20 cellular contexts compared by ENCODE assay signal in the genomic region with DNA sequence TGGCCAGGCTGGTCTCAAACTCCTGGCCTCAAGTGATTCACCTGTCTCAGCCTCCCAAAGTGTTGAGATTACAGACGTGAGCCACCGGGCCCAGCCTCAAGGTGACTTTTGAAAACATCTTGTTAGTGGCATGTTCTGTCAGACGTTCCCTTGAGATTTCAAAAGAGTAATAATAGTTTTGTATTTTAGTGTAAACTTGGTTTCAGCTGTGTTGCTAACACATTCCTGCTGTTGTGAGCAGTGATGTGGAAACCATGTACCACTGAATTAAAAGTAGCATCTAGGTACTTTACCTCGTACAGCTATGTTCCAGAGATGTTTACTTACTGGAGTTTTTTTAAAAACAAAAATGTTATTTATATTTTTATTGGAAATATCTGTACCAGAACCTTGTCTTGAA.
"Had no signal": no experiment of that assay in that cellular context is flagged by ENCODE, and none has a peak within 500 bp of the region (broad histone marks: within the 10 kb centered on the region; RNA-seq: fewer than 3 reads in every experiment).

No MANE protein-coding gene starts in this region.

- H3K27ac Mint-ChIP-seq: activated naive CD8-positive, alpha-beta T cell; brain; dendritic cell treated with granulocyte-macrophage colony-stimulating factor and Interleukin-4, amounts not matched to agents 40 ng/mL and 50 ng/mL, for 4 days; endodermal cell; nephron progenitor cell; stimulated activated memory B cell treated with anti-CD40 and anti-IgM and Interleukin-4, amounts not matched to agents 10 μg/mL and 1 μg/mL and 100 μg/mL, for 72 hours had no signal

- H3K9me3 Mint-ChIP-seq: activated T-cell treated with anti-CD3 and anti-CD28 coated beads, Interleukin-2, amount 50 U/mL, for 4 hours; brain; central memory CD8-positive, alpha-beta T cell; dendritic cell treated with granulocyte-macrophage colony-stimulating factor and Interleukin-4, amounts not matched to agents 40 ng/mL and 50 ng/mL, for 4 days; endodermal cell; nephron progenitor cell; stimulated activated memory B cell treated with anti-CD40 and anti-IgM and Interleukin-4, amounts not matched to agents 10 μg/mL and 1 μg/mL and 100 μg/mL, for 72 hours had no signal

- H3K4me1 Mint-ChIP-seq: stimulated activated memory B cell treated with anti-CD40 and anti-IgM and Interleukin-4, amounts not matched to agents 10 μg/mL and 1 μg/mL and 100 μg/mL, for 72 hours had no signal

- H3K27me3 Mint-ChIP-seq: activated naive CD8-positive, alpha-beta T cell; brain; central memory CD8-positive, alpha-beta T cell; dendritic cell treated with granulocyte-macrophage colony-stimulating factor and Interleukin-4, amounts not matched to agents 40 ng/mL and 50 ng/mL, for 4 days; stimulated activated memory B cell treated with anti-CD40 and anti-IgM and Interleukin-4, amounts not matched to agents 10 μg/mL and 1 μg/mL and 100 μg/mL, for 72 hours had no signal

- H3K4me3 Mint-ChIP-seq: activated naive CD8-positive, alpha-beta T cell; activated T-cell treated with anti-CD3 and anti-CD28 coated beads, Interleukin-2, amount 50 U/mL, for 4 hours; brain; central memory CD8-positive, alpha-beta T cell; dendritic cell treated with granulocyte-macrophage colony-stimulating factor and Interleukin-4, amounts not matched to agents 40 ng/mL and 50 ng/mL, for 4 days; endodermal cell; nephron progenitor cell; stimulated activated memory B cell treated with anti-CD40 and anti-IgM and Interleukin-4, amounts not matched to agents 10 μg/mL and 1 μg/mL and 100 μg/mL, for 72 hours had no signal

- ATAC-seq: activated T-cell treated with anti-CD3 and anti-CD28 coated beads, Interleukin-2, amount 50 U/mL, for 4 hours; right lobe of liver; stimulated activated memory B cell treated with anti-CD40 and anti-IgM and Interleukin-4, amounts not matched to agents 10 μg/mL and 1 μg/mL and 100 μg/mL, for 72 hours had no signal

- DNase-seq: activated gamma-delta T cell; activated T-cell treated with anti-CD3 and anti-CD28 coated beads, Interleukin-2, amount 50 U/mL, for 4 hours; amygdala; endodermal cell; erythroblast; kidney; left ventricle myocardium inferior; mesenchymal stem cell; nephron progenitor cell; right lobe of liver; spleen; stimulated activated CD4-positive, alpha-beta T cell treated with anti-CD3 and anti-CD28 coated beads, Interleukin-1b, Interleukin-23, amount 100 ng/mL, for 48 hours had no signal

- H3K4me3 ChIP-seq: hepatocyte, left ventricle myocardium inferior, prostate gland, right lobe of liver, spleen, tibial nerve had no signal
